In the genomic region with DNA sequence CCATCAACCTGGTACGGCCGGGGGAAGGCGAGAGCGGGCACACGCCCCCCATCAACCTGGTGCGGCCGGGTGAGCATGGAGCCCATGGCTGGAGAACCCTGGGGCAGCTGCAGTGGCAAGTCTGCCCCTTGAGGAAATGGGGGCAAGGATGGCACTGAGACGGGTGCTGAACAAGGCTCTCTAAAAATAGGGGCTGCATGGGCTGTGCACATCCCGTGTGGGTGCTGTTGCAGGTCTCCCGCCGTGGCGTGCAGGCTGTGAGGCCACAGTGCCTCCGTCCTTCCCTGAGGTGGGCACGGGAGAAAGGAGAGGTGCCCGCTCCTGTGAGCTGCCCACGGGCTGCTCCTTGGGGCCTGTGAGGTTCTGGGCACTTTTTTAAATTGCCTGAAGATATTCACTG, we compare ENCODE assay signal across 22 cellular contexts.
DNase-seq lines count a peak whose midpoint lies in the region; ATAC-seq and TF ChIP-seq lines count a peak whose summit lies in the region.
"Had no signal": no experiment of that assay in that cellular context is flagged by ENCODE, and none has a peak within 500 bp of the region (broad histone marks: within the 10 kb centered on the region; RNA-seq: fewer than 3 reads in every experiment).

No MANE protein-coding gene starts in this region.

- DNase-seq in H7 (peak; percentile 40), left lung (peak; percentile 22 to 46), posterior vena cava (ENCODE audit: low spot score) (peak; percentile 49), NOMO-1 (lab: John Stamatoyannopoulos, UW; ENCODE audit: unreplicated experiment in 2 of 2) (no peak), NCI-H1092 (lab: John Stamatoyannopoulos, UW) (no peak)
- DNase-seq: activated CD4-positive, alpha-beta T cell treated with anti-CD3 and anti-CD28 coated beads, Interleukin-2, amount 10 ng/mL, durations not matched to agents 7 days and 5 days; activated T-cell treated with anti-CD3 and anti-CD28 coated beads, Interleukin-2, amount 50 U/mL, for 1 hour; caudate nucleus; erythroblast; immature natural killer cell; mesendoderm; NCI-H187 treated with DMSO at 0.1 percent for 48 hours; NK-92 treated with Interleukin-12 subunit alpha and Interleukin-12 subunit beta, amount 100 ng/mL, for 24 hours; stimulated activated CD4-positive, alpha-beta T cell treated with anti-CD3 and anti-CD28 coated beads, Interleukin-1b, Interleukin-23, amount 100 ng/mL, for 48 hours; substantia nigra; T-cell had no signal

- peaks cover 0 to 12% (median 0%) of the 10 kb centered on the region in 11 experiments; a peak in 6 of 22 replicates for H4K20me1 ChIP-seq in BLaER1 treated with 17β-estradiol and CSF1 and Interleukin-3, amounts not matched to agents 10 nM and 100 nM

- H3K4me2 ChIP-seq in BLaER1 treated with 17β-estradiol and CSF1 and Interleukin-3, amounts not matched to agents 10 nM and 100 nM: peak overlapping the region; percentile 40 to 99 (median 92); a peak in 21 of 22 replicates

- peaks cover 0 to 11% (median 0%) of the 10 kb centered on the region in 11 experiments; a peak in 2 of 22 replicates for H3K27me3 ChIP-seq in BLaER1 treated with 17β-estradiol and CSF1 and Interleukin-3, amounts not matched to agents 10 nM and 100 nM
- H3K27me3 ChIP-seq in H7 (ENCODE audit: control insufficient read depth, insufficient read depth, low read length) (no peaks in the 10 kb centered on the region), left lung (no peaks in the 10 kb centered on the region)
- H3K27me3 ChIP-seq: adrenal gland had no signal

- intact Hi-C loops in left lung (cut with DNase I) (no loop called here), posterior vena cava (cut with DNase I) (no loop called here)

- H3K9ac ChIP-seq in BLaER1 treated with 17β-estradiol and CSF1 and Interleukin-3, amounts not matched to agents 10 nM and 100 nM: peak overlapping the region in 8 of 11 experiments; percentile 8 to 79 (median 73); a peak in 13 of 22 replicates

- peak overlapping the region in 1 of 10 experiments; percentile 47; a peak in 1 of 20 replicates for H3K4me3 ChIP-seq in BLaER1 treated with 17β-estradiol and CSF1 and Interleukin-3, amounts not matched to agents 10 nM and 100 nM
- no peak overlapping the region for H3K4me3 ChIP-seq in H7 (ENCODE audit: insufficient read depth, low read depth, low read length)
- H3K4me3 ChIP-seq in left lung: no peak overlapping the region
- H3K4me3 ChIP-seq: adrenal gland, K562 had no signal

- H3K36me3 ChIP-seq in BLaER1 treated with 17β-estradiol and CSF1 and Interleukin-3, amounts not matched to agents 10 nM and 100 nM: peaks cover 5 to 34% (median 22%) of the 10 kb centered on the region in 11 experiments; a peak in 18 of 22 replicates
- H3K36me3 ChIP-seq in H7 (replicated peaks; ENCODE audit: control insufficient read depth, insufficient read depth, low read length) (no peaks in the 10 kb centered on the region), left lung (peaks cover 0 to 17% of the 10 kb centered on the region in 2 donors)

- peak overlapping the region in 7 of 11 experiments; percentile 69 to 90 (median 84); a peak in 13 of 22 replicates for H3K27ac ChIP-seq in BLaER1 treated with 17β-estradiol and CSF1 and Interleukin-3, amounts not matched to agents 10 nM and 100 nM
- H3K27ac ChIP-seq in left lung: no peak overlapping the region
- H3K27ac ChIP-seq: adrenal gland, RWPE1 had no signal

- H3K4me1 ChIP-seq in BLaER1 treated with 17β-estradiol and CSF1 and Interleukin-3, amounts not matched to agents 10 nM and 100 nM: peaks cover 35 to 80% (median 72%) of the 10 kb centered on the region in 10 experiments
- no peaks in the 10 kb centered on the region for H3K4me1 ChIP-seq in left lung
- H3K4me1 ChIP-seq: adrenal gland had no signal

- TF ChIP-seq CTCF in left lung (IDR thresholded peaks at IDR 0.05): no peak

- ATAC-seq in left lung: no peak
- no peak for ATAC-seq in GM18517 (IDR thresholded peaks at IDR 0.05; ENCODE audit: unreplicated experiment)
- no peak for ATAC-seq in HG02852 (IDR thresholded peaks at IDR 0.05; ENCODE audit: unreplicated experiment)
- ATAC-seq: K562 had no signal

- peaks cover 17 to 33% (median 26%) of the 10 kb centered on the region in 11 experiments for H3K9me3 ChIP-seq in BLaER1 treated with 17β-estradiol and CSF1 and Interleukin-3, amounts not matched to agents 10 nM and 100 nM (replicated peaks in 1 of 11)
- peaks cover 0 to 37% of the 10 kb centered on the region in 2 donors for H3K9me3 ChIP-seq in left lung

Comparison
In these comparisons a context has a peak if more than half of its experiments do, and no peak if none do; other contexts are left out.
1. H3K27ac ChIP-seq: peak in BLaER1 treated with 17β-estradiol and CSF1 and Interleukin-3, amounts not matched to agents 10 nM and 100 nM (7 of 11); none in left lung (0 of 2).
2. DNase-seq: peak in H7 (single experiment), left lung (2 of 2) and posterior vena cava (single experiment); none in NOMO-1 (0 of 2) and NCI-H1092 (single experiment).